Comparison of ENCODE assay signal across 8 cellular contexts in the genomic region with DNA sequence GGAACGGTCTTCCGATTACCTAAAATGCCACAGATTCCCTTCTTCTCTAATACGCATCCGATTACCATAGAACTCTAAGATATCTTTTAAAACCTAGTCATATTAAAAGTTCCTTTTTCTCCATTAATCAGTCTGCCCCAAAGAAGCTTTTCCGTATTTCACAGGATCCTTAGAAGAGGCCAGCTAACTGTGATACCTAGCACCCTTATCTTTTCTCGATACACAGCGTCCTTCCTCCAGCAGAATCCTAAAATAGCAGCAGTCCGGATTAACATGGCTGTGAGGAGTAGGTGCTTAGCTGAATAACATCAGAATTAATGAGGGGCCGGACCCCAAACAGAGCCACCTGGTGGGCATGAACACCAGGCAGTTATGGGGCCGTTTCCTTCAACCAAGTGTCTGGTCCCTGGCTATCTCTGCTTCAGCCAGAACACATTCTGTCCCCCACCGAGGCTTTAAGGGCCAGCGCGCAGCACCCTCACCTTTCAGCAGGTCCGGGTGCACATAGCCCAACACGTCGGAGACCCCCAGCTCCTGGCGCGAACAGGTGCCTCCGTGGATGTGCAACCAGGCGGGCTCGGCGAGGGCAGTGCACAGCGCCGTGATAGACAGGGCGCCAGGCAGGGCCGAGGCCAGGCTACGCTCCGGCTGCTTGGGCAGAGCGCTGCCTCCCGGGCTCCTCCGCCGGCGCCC. TPM values are rescaled to one million over a fixed set of nuclear protein-coding genes. Genes with fewer than 3 reads are reported as not detected.
DNase-seq lines count a peak whose midpoint lies in the region; ATAC-seq and TF ChIP-seq lines count a peak whose summit lies in the region.

No MANE protein-coding gene starts in this region.

- H3K9me3 Mint-ChIP-seq in CD8-positive, alpha-beta T cell, result no peaks in the 10 kb centered on the region
- H3K9me3 Mint-ChIP-seq in activated T-helper 2 cell treated with anti-CD3 and anti-CD28 coated beads, Interferon-gamma antibody, Interleukin-2, Interleukin-4, amounts not matched to agents 10 μg/mL and 5 μg/mL and 100 μg/mL, durations not matched to agents 14 hours and 24 hours and 36 hours, result no peaks in the 10 kb centered on the region

- CTCF ChIA-PET in CD8-positive, alpha-beta T cell (lab: Charles Lee), result interaction anchor here (0.7 to 3.0 kb wide), 7 partner anchors 10 to 272 kb away, joined by 3 to 9 read pairs (median 3); no protein-coding TSS in a partner anchor

- H3K27me3 Mint-ChIP-seq in CD8-positive, alpha-beta T cell (ENCODE audit: low read depth), result no peaks in the 10 kb centered on the region
- no peaks in the 10 kb centered on the region for H3K27me3 Mint-ChIP-seq in activated T-helper 2 cell treated with anti-CD3 and anti-CD28 coated beads, Interferon-gamma antibody, Interleukin-2, Interleukin-4, amounts not matched to agents 10 μg/mL and 5 μg/mL and 100 μg/mL, durations not matched to agents 14 hours and 24 hours and 36 hours (ENCODE audit: low read depth)

- peak overlapping the region; percentile 93 for H3K27ac ChIP-seq in CD8-positive, alpha-beta T cell (ENCODE audit: low read depth, low read length)
- peak overlapping the region; percentile 79 to 80 for H3K27ac ChIP-seq in prostate gland

- peaks cover 66% of the 10 kb centered on the region for H3K36me3 Mint-ChIP-seq in CD8-positive, alpha-beta T cell
- H3K36me3 Mint-ChIP-seq in activated T-helper 2 cell treated with anti-CD3 and anti-CD28 coated beads, Interferon-gamma antibody, Interleukin-2, Interleukin-4, amounts not matched to agents 10 μg/mL and 5 μg/mL and 100 μg/mL, durations not matched to agents 14 hours and 24 hours and 36 hours (ENCODE audit: low read depth), result peaks cover 63% of the 10 kb centered on the region

- peak; percentile 30 for TF ChIP-seq CTCF in CD8-positive, alpha-beta T cell (IDR thresholded peaks at IDR 0.05)
- no peak for TF ChIP-seq CTCF in prostate gland (IDR thresholded peaks at IDR 0.05)

- H3K4me3 Mint-ChIP-seq in CD8-positive, alpha-beta T cell, result peak overlapping the region; percentile 89
- H3K4me3 Mint-ChIP-seq in activated T-helper 2 cell treated with anti-CD3 and anti-CD28 coated beads, Interferon-gamma antibody, Interleukin-2, Interleukin-4, amounts not matched to agents 10 μg/mL and 5 μg/mL and 100 μg/mL, durations not matched to agents 14 hours and 24 hours and 36 hours (ENCODE audit: low read depth), result peak overlapping the region; percentile 79

- POLR2A ChIA-PET in CD8-positive, alpha-beta T cell (lab: Charles Lee), result interaction anchor here (3.0 kb wide), 1 partner anchor 56 kb away, joined by 13 read pairs; a partner anchor contains a TSS

- 14% methylated on average over 29 of the region's 33 CpGs for WGBS in prostate gland

- peaks cover 51% of the 10 kb centered on the region for H3K4me1 ChIP-seq in CD8-positive, alpha-beta T cell (ENCODE audit: insufficient read depth, low read length)
- H3K4me1 ChIP-seq in prostate gland (replicated peaks), result peaks cover 9% of the 10 kb centered on the region

- intact Hi-C loops in CD8-positive, alpha-beta T cell (cut with DNase I, micrococcal nuclease), result loop anchor here (1.0 to 10.0 kb wide), 8 partner anchors 126 to 550 kb away; a partner anchor contains a TSS
- intact Hi-C loops in activated T-helper 2 cell treated with anti-CD3 and anti-CD28 coated beads, Interferon-gamma antibody, Interleukin-2, Interleukin-4, amounts not matched to agents 10 μg/mL and 5 μg/mL and 100 μg/mL, durations not matched to agents 14 hours and 24 hours and 36 hours (cut with micrococcal nuclease), result loop anchor here (1.0 to 5.0 kb wide), 3 partner anchors 23 to 272 kb away; a partner anchor contains a TSS
- intact Hi-C loops in prostate gland (cut with DNase I), result loop anchor here (2.0 to 5.0 kb wide), 2 partner anchors 56 to 128 kb away; a partner anchor contains a TSS

- no peak for TF ChIP-seq POLR2A in prostate gland (IDR thresholded peaks at IDR 0.05)

- H3K27me3 ChIP-seq in CD8-positive, alpha-beta T cell (ENCODE audit: insufficient read depth, low read length), result no peaks in the 10 kb centered on the region
- H3K27me3 ChIP-seq in prostate gland (replicated peaks; ENCODE audit: insufficient read depth), result no peaks in the 10 kb centered on the region

- H3K27ac Mint-ChIP-seq in CD8-positive, alpha-beta T cell, result peak overlapping the region; percentile 84
- H3K27ac Mint-ChIP-seq in activated T-helper 2 cell treated with anti-CD3 and anti-CD28 coated beads, Interferon-gamma antibody, Interleukin-2, Interleukin-4, amounts not matched to agents 10 μg/mL and 5 μg/mL and 100 μg/mL, durations not matched to agents 14 hours and 24 hours and 36 hours, result no peak overlapping the region

- H3K4me3 ChIP-seq in CD8-positive, alpha-beta T cell (ENCODE audit: low read depth, low read length), result peak overlapping the region; percentile 88
- peak overlapping the region; percentile 96 to 97 for H3K4me3 ChIP-seq in prostate gland

- no peaks in the 10 kb centered on the region for H3K9me3 ChIP-seq in CD8-positive, alpha-beta T cell (ENCODE audit: low read length)
- no peaks in the 10 kb centered on the region for H3K9me3 ChIP-seq in prostate gland

- DNase-seq in CD8-positive, alpha-beta T cell, result peak in 4 of 7 experiments; percentile 26 to 54 (median 39)
- DNase-seq in NCI-H2171 treated with DMSO at 0.1 percent for 48 hours (lab: John Stamatoyannopoulos, UW), result peak; percentile 53
- peak; percentile 22 for DNase-seq in activated T-helper 2 cell treated with anti-CD3 and anti-CD28 coated beads, Interferon-gamma antibody, Interleukin-2, Interleukin-4, amounts not matched to agents 10 μg/mL and 5 μg/mL and 100 μg/mL, durations not matched to agents 14 hours and 24 hours and 36 hours (ENCODE audit: low spot score)
- DNase-seq in glomerular visceral epithelial cell (ENCODE audit: extremely low spot score), result peak; percentile 44
- no peak for DNase-seq in prostate gland (ENCODE audit: low spot score)
- no peak for DNase-seq in NCI-H1092 treated with DMSO at 0.1 percent for 48 hours (lab: John Stamatoyannopoulos, UW)

- ATAC-seq in CD8-positive, alpha-beta T cell, result peak; percentile 1
- ATAC-seq in GM21576 (IDR thresholded peaks at IDR 0.05; ENCODE audit: unreplicated experiment) (peak; percentile 11), GM21515 (IDR thresholded peaks at IDR 0.05; ENCODE audit: unreplicated experiment) (no peak)

- H3K4me1 Mint-ChIP-seq in CD8-positive, alpha-beta T cell (ENCODE audit: low read depth), result peaks cover 57% of the 10 kb centered on the region
- H3K4me1 Mint-ChIP-seq in activated T-helper 2 cell treated with anti-CD3 and anti-CD28 coated beads, Interferon-gamma antibody, Interleukin-2, Interleukin-4, amounts not matched to agents 10 μg/mL and 5 μg/mL and 100 μg/mL, durations not matched to agents 14 hours and 24 hours and 36 hours (ENCODE audit: low read depth), result peaks cover 42% of the 10 kb centered on the region

- peaks cover 6% of the 10 kb centered on the region for H3K36me3 ChIP-seq in CD8-positive, alpha-beta T cell (ENCODE audit: insufficient read depth, low read length)
- peaks cover 0 to 11% of the 10 kb centered on the region in 2 donors for H3K36me3 ChIP-seq in prostate gland

RNA-seq across cellular contexts. Expression of a gene that starts 1.0 kb away (rescaled TPM):
- total RNA-seq in CD8-positive, alpha-beta T cell, result 10 to 100 TPM; 44.7 to 49.6 TPM
- total RNA-seq in activated T-helper 2 cell treated with anti-CD3 and anti-CD28 coated beads, Interferon-gamma antibody, Interleukin-2, Interleukin-4, amounts not matched to agents 10 μg/mL and 5 μg/mL and 100 μg/mL, durations not matched to agents 14 hours and 24 hours and 36 hours, result 29.0 and 30.4 TPM in 2 replicates
- 10 to 100 TPM; 40.4 to 50.4 TPM for total RNA-seq in prostate gland

RNA-seq across cellular contexts. Expression of a gene that starts 1.2 kb away (rescaled TPM):
- 10 to 100 TPM; 51.9 to 58.0 TPM for total RNA-seq in CD8-positive, alpha-beta T cell
- total RNA-seq in activated T-helper 2 cell treated with anti-CD3 and anti-CD28 coated beads, Interferon-gamma antibody, Interleukin-2, Interleukin-4, amounts not matched to agents 10 μg/mL and 5 μg/mL and 100 μg/mL, durations not matched to agents 14 hours and 24 hours and 36 hours, result 93.9 and 94.7 TPM in 2 replicates
- total RNA-seq in prostate gland, result 100 to 1,000 TPM; 108 to 135 TPM

RNA-seq across cellular contexts. Expression of a gene that starts 40.5 kb away (rescaled TPM):
- total RNA-seq in CD8-positive, alpha-beta T cell, result 100 to 1,000 TPM; 318 to 348 TPM
- total RNA-seq in activated T-helper 2 cell treated with anti-CD3 and anti-CD28 coated beads, Interferon-gamma antibody, Interleukin-2, Interleukin-4, amounts not matched to agents 10 μg/mL and 5 μg/mL and 100 μg/mL, durations not matched to agents 14 hours and 24 hours and 36 hours, result 191 TPM in 2 replicates
- total RNA-seq in prostate gland, result 100 to 1,000 TPM; 117 to 148 TPM

RNA-seq across cellular contexts. Expression of a gene that starts 56.2 kb away (rescaled TPM):
- total RNA-seq in CD8-positive, alpha-beta T cell, result 10 to 100 TPM; 75.3 to 85.1 TPM
- 201 and 206 TPM in 2 replicates for total RNA-seq in activated T-helper 2 cell treated with anti-CD3 and anti-CD28 coated beads, Interferon-gamma antibody, Interleukin-2, Interleukin-4, amounts not matched to agents 10 μg/mL and 5 μg/mL and 100 μg/mL, durations not matched to agents 14 hours and 24 hours and 36 hours
- total RNA-seq in prostate gland, result 100 to 1,000 TPM in 1 of 2 donors, 10 to 100 TPM in 1; 93.1 to 141 TPM

Comparison
In these comparisons a context has a peak if more than half of its experiments do, and no peak if none do; other contexts are left out.
1. DNase-seq: peak in CD8-positive, alpha-beta T cell (4 of 7), NCI-H2171 treated with DMSO at 0.1 percent for 48 hours (single experiment), activated T-helper 2 cell treated with anti-CD3 and anti-CD28 coated beads, Interferon-gamma antibody, Interleukin-2, Interleukin-4, amounts not matched to agents 10 μg/mL and 5 μg/mL and 100 μg/mL, durations not matched to agents 14 hours and 24 hours and 36 hours (single experiment) and glomerular visceral epithelial cell (single experiment); none in prostate gland (single experiment) and NCI-H1092 treated with DMSO at 0.1 percent for 48 hours (single experiment).